In the genomic region with DNA sequence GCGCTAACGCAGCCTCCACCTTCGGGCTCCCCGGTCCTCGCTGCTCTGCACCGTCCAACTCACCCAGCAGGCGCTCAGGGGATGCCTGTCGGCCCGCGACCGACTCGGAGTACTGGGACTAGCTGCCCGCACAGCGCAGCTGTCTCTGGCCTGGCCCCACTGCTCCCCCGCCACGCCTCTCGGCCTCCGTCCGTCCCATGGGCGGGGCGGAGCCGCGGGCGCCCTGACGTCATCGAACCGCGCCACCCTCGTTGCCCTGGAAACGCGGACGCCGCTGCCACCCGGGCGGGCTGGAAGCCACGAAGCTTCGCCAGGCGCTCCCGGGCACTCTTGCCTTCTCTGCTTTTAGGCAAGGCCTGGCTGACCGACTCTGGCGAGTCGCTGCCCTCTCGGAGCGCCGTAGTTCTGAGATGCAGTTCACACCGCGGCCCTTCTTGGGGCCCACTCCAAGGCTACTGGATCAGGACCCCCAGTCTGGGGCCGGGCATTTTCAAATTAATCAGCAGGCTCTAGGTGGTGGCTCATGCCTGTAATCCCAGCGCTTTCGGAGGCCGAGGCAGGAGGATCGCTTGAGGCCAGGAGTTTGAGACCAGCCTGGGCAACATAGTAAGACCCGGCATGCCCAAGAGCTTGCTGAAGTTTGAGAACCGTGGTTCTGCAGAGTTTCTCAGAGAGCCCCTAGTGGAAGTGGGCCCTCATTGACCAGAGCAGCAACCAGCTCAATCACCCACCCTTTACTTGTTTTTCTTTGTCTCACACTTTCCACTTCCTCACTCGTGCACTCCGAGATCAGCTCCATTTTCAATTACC, we compare ENCODE assay signal across 1 cellular context.
TF ChIP-seq lines count a peak whose summit lies in the region.

No MANE protein-coding gene starts in this region.

TF ChIP-seq in HepG2, 621 proteins besides CTCF, POLR2A, EP300 and RAD21 (continued from another document and continues in another):
- TF ChIP-seq SALL2 (CRISPR knock-in tag; IDR thresholded peaks at IDR 0.05) (peak; percentile 41; the same call in 1 of the 2 replicates), PPARG (CRISPR knock-in tag; conservative IDR thresholded peaks at IDR 0.05) (0 out of 2 replicates have a peak, but pooled peaks have one; percentile 24), MLX (CRISPR knock-in tag; IDR thresholded peaks at IDR 0.05) (no peak), NFYB (CRISPR knock-in tag; IDR thresholded peaks at IDR 0.05) (peak; percentile 14; the same call in 1 of the 2 replicates), ZNF318 (CRISPR knock-in tag; IDR thresholded peaks at IDR 0.05) (no peak), RXRA (CRISPR knock-in tag; IDR thresholded peaks at IDR 0.05) (peak; percentile 79), NFRKB (IDR thresholded peaks at IDR 0.05) (no peak), KLF16 (CRISPR knock-in tag; IDR thresholded peaks at IDR 0.05) (peak in 1 of 2 experiments; percentile 77; a peak in 2 of 4 replicates), ZNF781 (CRISPR knock-in tag; IDR thresholded peaks at IDR 0.05; ENCODE audit: borderline replicate concordance, not compliant biosample characterization) (no peak), ZNF572 (CRISPR knock-in tag; IDR thresholded peaks at IDR 0.05) (peak; percentile 92; the same call in 1 of the 2 replicates), PAF1 (CRISPR knock-in tag; IDR thresholded peaks at IDR 0.05) (no peak), STAG1 (CRISPR knock-in tag; IDR thresholded peaks at IDR 0.05) (no peak), ZNF446 (CRISPR knock-in tag; IDR thresholded peaks at IDR 0.05) (0 out of 2 replicates have a peak, but pooled peaks have one; percentile 47), ZNF891 (CRISPR knock-in tag; IDR thresholded peaks at IDR 0.05) (peak; percentile 99), FOSL1 (CRISPR knock-in tag; IDR thresholded peaks at IDR 0.05; ENCODE audit: borderline replicate concordance) (no peak), ZKSCAN1 (IDR thresholded peaks at IDR 0.05; ENCODE audit: low read length) (no peak), NAIF1 (CRISPR knock-in tag; IDR thresholded peaks at IDR 0.05; ENCODE audit: borderline replicate concordance) (no peak), FOXC1 (CRISPR knock-in tag; IDR thresholded peaks at IDR 0.05; ENCODE audit: borderline replicate concordance) (no peak), GTF2F1 (IDR thresholded peaks at IDR 0.05; ENCODE audit: low read length) (no peak), EHMT2 (IDR thresholded peaks at IDR 0.05; ENCODE audit: borderline replicate concordance, low read depth, low read length) (no peak), ZNF879 (CRISPR knock-in tag; IDR thresholded peaks at IDR 0.05) (no peak), SOX5 (CRISPR knock-in tag; IDR thresholded peaks at IDR 0.05; ENCODE audit: borderline replicate concordance) (no peak), HNF1B (CRISPR knock-in tag; IDR thresholded peaks at IDR 0.05) (peak; percentile 96), ZNF703 (CRISPR knock-in tag; IDR thresholded peaks at IDR 0.05; ENCODE audit: borderline replicate concordance) (0 out of 2 replicates have a peak, but pooled peaks have one; percentile 58), ZC3H13 (CRISPR knock-in tag; IDR thresholded peaks at IDR 0.05) (peak; percentile 88), PLSCR1 (CRISPR knock-in tag; IDR thresholded peaks at IDR 0.05; ENCODE audit: borderline replicate concordance) (no peak), AKAP8 (CRISPR knock-in tag; IDR thresholded peaks at IDR 0.05) (peak; percentile 86; the same call in 1 of the 2 replicates), ONECUT2 (CRISPR knock-in tag; IDR thresholded peaks at IDR 0.05) (no peak), ZNF557 (CRISPR knock-in tag; IDR thresholded peaks at IDR 0.05) (no peak), MTF2 (CRISPR knock-in tag; IDR thresholded peaks at IDR 0.05; ENCODE audit: borderline replicate concordance) (no peak), PHF20 (CRISPR knock-in tag; IDR thresholded peaks at IDR 0.05) (peak; percentile 94), TAF1 (CRISPR knock-in tag; IDR thresholded peaks at IDR 0.05) (peak; percentile 74; the same call in 1 of the 2 replicates), NFYC (CRISPR knock-in tag; IDR thresholded peaks at IDR 0.05) (0 out of 2 replicates have a peak, but pooled peaks have one; percentile 15), ZBTB38 (CRISPR knock-in tag; IDR thresholded peaks at IDR 0.05) (peak; percentile 64; the same call in 1 of the 2 replicates)
- TF ChIP-seq, protein P1, sequence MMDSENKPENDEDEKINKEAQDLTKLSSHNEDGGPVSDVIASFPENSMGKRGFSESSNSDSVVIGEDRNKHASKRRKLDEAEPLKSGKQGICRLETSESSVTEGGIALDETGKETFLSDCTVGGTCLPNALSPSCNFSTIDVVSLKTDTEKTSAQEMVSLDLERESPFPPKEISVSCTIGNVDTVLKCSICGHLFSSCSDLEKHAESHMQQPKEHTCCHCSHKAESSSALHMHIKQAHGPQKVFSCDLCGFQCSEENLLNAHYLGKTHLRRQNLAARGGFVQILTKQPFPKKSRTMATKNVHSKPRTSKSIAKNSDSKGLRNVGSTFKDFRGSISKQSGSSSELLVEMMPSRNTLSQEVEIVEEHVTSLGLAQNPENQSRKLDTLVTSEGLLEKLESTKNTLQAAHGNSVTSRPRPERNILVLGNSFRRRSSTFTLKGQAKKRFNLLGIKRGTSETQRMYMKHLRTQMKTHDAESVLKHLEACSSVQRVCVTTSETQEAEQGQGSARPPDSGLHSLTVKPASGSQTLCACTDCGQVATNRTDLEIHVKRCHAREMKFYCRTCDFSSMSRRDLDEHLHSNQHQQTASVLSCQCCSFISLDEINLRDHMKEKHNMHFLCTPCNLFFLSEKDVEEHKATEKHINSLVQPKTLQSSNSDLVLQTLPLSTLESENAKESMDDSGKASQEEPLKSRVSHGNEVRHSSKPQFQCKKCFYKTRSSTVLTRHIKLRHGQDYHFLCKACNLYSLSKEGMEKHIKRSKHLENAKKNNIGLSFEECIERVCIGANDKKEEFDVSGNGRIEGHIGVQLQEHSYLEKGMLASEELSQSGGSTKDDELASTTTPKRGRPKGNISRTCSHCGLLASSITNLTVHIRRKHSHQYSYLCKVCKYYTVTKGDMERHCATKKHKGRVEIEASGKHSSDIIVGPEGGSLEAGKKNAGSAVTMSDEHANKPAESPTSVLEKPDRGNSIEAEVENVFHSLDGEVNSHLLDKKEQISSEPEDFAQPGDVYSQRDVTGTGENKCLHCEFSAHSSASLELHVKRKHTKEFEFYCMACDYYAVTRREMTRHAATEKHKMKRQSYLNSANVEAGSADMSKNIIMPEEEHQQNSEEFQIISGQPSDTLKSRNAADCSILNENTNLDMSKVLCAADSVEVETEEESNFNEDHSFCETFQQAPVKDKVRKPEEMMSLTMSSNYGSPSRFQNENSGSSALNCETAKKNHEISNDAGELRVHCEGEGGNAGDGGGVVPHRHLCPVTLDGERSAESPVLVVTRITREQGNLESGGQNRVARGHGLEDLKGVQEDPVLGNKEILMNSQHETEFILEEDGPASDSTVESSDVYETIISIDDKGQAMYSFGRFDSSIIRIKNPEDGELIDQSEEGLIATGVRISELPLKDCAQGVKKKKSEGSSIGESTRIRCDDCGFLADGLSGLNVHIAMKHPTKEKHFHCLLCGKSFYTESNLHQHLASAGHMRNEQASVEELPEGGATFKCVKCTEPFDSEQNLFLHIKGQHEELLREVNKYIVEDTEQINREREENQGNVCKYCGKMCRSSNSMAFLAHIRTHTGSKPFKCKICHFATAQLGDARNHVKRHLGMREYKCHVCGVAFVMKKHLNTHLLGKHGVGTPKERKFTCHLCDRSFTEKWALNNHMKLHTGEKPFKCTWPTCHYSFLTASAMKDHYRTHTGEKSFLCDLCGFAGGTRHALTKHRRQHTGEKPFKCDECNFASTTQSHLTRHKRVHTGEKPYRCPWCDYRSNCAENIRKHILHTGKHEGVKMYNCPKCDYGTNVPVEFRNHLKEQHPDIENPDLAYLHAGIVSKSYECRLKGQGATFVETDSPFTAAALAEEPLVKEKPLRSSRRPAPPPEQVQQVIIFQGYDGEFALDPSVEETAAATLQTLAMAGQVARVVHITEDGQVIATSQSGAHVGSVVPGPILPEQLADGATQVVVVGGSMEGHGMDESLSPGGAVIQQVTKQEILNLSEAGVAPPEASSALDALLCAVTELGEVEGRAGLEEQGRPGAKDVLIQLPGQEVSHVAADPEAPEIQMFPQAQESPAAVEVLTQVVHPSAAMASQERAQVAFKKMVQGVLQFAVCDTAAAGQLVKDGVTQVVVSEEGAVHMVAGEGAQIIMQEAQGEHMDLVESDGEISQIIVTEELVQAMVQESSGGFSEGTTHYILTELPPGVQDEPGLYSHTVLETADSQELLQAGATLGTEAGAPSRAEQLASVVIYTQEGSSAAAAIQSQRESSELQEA (CRISPR knock-in tag; IDR thresholded peaks at IDR 0.05; ENCODE audit: not compliant biosample characterization): no peak
- TF ChIP-seq, protein P2, sequence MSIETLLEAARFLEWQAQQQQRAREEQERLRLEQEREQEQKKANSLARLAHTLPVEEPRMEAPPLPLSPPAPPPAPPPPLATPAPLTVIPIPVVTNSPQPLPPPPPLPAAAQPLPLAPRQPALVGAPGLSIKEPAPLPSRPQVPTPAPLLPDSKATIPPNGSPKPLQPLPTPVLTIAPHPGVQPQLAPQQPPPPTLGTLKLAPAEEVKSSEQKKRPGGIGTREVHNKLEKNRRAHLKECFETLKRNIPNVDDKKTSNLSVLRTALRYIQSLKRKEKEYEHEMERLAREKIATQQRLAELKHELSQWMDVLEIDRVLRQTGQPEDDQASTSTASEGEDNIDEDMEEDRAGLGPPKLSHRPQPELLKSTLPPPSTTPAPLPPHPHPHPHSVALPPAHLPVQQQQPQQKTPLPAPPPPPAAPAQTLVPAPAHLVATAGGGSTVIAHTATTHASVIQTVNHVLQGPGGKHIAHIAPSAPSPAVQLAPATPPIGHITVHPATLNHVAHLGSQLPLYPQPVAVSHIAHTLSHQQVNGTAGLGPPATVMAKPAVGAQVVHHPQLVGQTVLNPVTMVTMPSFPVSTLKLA (IDR thresholded peaks at IDR 0.05): 0 out of 2 replicates have a peak, but pooled peaks have one; percentile 55
